In genomic region chr10:62180677-62181076, GRCh38 we compare ENCODE assay signal across 26 cellular contexts.
DNase-seq lines count a peak whose midpoint lies in the region; ATAC-seq and TF ChIP-seq lines count a peak whose summit lies in the region.
"Had no signal": no experiment of that assay in that cellular context is flagged by ENCODE, and none has a peak within 500 bp of the region (broad histone marks: within the 10 kb centered on the region; RNA-seq: fewer than 3 reads in every experiment).

No MANE protein-coding gene starts in this region.

- H3K14ac ChIP-seq in trophoblast cell (ENCODE audit: low read length), result no peak overlapping the region

- H3K4me1 ChIP-seq in GM23338 (ENCODE audit: insufficient read depth), result no peaks in the 10 kb centered on the region
- H3K4me1 ChIP-seq in trophoblast cell (ENCODE audit: control insufficient read depth in 1 of 2, insufficient read depth in 2 of 2, low read length in 2 of 2), result no peaks in the 10 kb centered on the region
- H3K4me1 ChIP-seq: esophagus squamous epithelium, lower lobe of right lung, parathyroid adenoma, upper lobe of left lung had no signal

- H3K79me1 ChIP-seq in trophoblast cell (ENCODE audit: low read length), result peaks cover 4% of the 10 kb centered on the region

- H3K23ac ChIP-seq in trophoblast cell (ENCODE audit: low read length), result no peak overlapping the region

- no peak overlapping the region for H4K91ac ChIP-seq in trophoblast cell (ENCODE audit: low read depth, low read length)

- DNase-seq in activated naive CD4-positive, alpha-beta T cell treated with anti-CD3 and anti-CD28 coated beads, Interleukin-2, amount 10 ng/mL, durations not matched to agents 7 days and 5 days, result no peak
- no peak for DNase-seq in activated naive CD4-positive, alpha-beta T cell (lab: John Stamatoyannopoulos, UW)
- no peak for DNase-seq in GM23338 (ENCODE audit: low spot score)
- no peak for DNase-seq in activated T-helper 1 cell treated with anti-CD3 and anti-CD28 coated beads, Interleukin-12 subunit alpha, Interleukin-12 subunit beta, Interleukin-2, Interleukin-4 antibody, amounts not matched to agents 30 ng/mL and 10 ng/mL and 1 ng/mL, durations not matched to agents 14 hours and 24 hours and 36 hours (ENCODE audit: low spot score)
- DNase-seq in trophoblast cell, result no peak
- no peak for DNase-seq in NCI-H69 (lab: John Stamatoyannopoulos, UW)
- DNase-seq in GM13976 (ENCODE audit: low spot score), result no peak
- DNase-seq: activated CD4-positive, CD25-positive, alpha-beta regulatory T cell; esophagus squamous epithelium; foreskin melanocyte; H7; heart right ventricle; kidney glomerular epithelial cell; lower lobe of right lung; NCI-H1105 treated with DMSO at 0.1 percent for 48 hours; NCI-H2029; NCI-H526; SHP77; stimulated activated CD4-positive, alpha-beta T cell treated with anti-CD3 and anti-CD28 coated beads, Interleukin-1b, Interleukin-23, amount 100 ng/mL, for 48 hours; stimulated activated CD8-positive, alpha-beta memory T cell treated with anti-CD3 and anti-CD28 coated beads, Interleukin-4, amount 100 ng/mL, for 48 hours; upper lobe of left lung had no signal

- CTCF ChIA-PET in activated naive CD4-positive, alpha-beta T cell treated with anti-CD3 and anti-CD28 coated beads, Interleukin-2, amount 10 ng/mL, durations not matched to agents 7 days and 5 days (lab: Charles Lee), result no interaction called here

- no peak overlapping the region for H2AK5ac ChIP-seq in trophoblast cell (ENCODE audit: low read length)

- no peaks in the 10 kb centered on the region for H3K79me2 ChIP-seq in GM23338 (replicated peaks; ENCODE audit: insufficient read depth)
- no peaks in the 10 kb centered on the region for H3K79me2 ChIP-seq in trophoblast cell (ENCODE audit: control insufficient read depth, insufficient read depth, low read length, poor library complexity)
- H3K79me2 ChIP-seq: parathyroid adenoma had no signal

- H2BK12ac ChIP-seq in trophoblast cell (ENCODE audit: low read length), result peak overlapping the region; percentile 37

- H3K9me2 ChIP-seq in GM23338 (ENCODE audit: insufficient read depth), result no peaks in the 10 kb centered on the region; the same call in 1 of the 2 replicates

- no peak overlapping the region for H4K8ac ChIP-seq in trophoblast cell (ENCODE audit: low read depth, low read length)

- H3K27me3 ChIP-seq in GM23338 (ENCODE audit: insufficient read depth) (no peaks in the 10 kb centered on the region), trophoblast cell (ENCODE audit: insufficient read depth, low read length) (no peaks in the 10 kb centered on the region)
- H3K27me3 ChIP-seq: BLaER1, esophagus squamous epithelium, heart right ventricle, upper lobe of left lung had no signal

- H3K27ac Mint-ChIP-seq in activated naive CD4-positive, alpha-beta T cell treated with anti-CD3 and anti-CD28 coated beads, Interleukin-2, amount 10 ng/mL, durations not matched to agents 7 days and 5 days, result peak overlapping the region; percentile 97
- H3K27ac Mint-ChIP-seq in GM23338, result no peak overlapping the region
- H3K27ac Mint-ChIP-seq in activated T-helper 1 cell treated with anti-CD3 and anti-CD28 coated beads, Interleukin-12 subunit alpha, Interleukin-12 subunit beta, Interleukin-2, Interleukin-4 antibody, amounts not matched to agents 30 ng/mL and 10 ng/mL and 1 ng/mL, durations not matched to agents 14 hours and 24 hours and 36 hours, result peak overlapping the region; percentile 91

- peaks cover 93% of the 10 kb centered on the region for H3K4me1 Mint-ChIP-seq in activated naive CD4-positive, alpha-beta T cell treated with anti-CD3 and anti-CD28 coated beads, Interleukin-2, amount 10 ng/mL, durations not matched to agents 7 days and 5 days
- H3K4me1 Mint-ChIP-seq in GM23338, result peaks cover 6% of the 10 kb centered on the region; the same call in 2 of the 3 replicates
- H3K4me1 Mint-ChIP-seq in activated T-helper 1 cell treated with anti-CD3 and anti-CD28 coated beads, Interleukin-12 subunit alpha, Interleukin-12 subunit beta, Interleukin-2, Interleukin-4 antibody, amounts not matched to agents 30 ng/mL and 10 ng/mL and 1 ng/mL, durations not matched to agents 14 hours and 24 hours and 36 hours (ENCODE audit: low read depth), result peaks cover 82% of the 10 kb centered on the region

- H3K4ac ChIP-seq in trophoblast cell (ENCODE audit: low read depth, low read length), result no peak overlapping the region

- ATAC-seq in GM23338, result no peak
- ATAC-seq: heart right ventricle, lower lobe of right lung had no signal

- no peak overlapping the region for H3K18ac ChIP-seq in trophoblast cell (ENCODE audit: low read length)

- no peak overlapping the region for H3K4me3 Mint-ChIP-seq in activated naive CD4-positive, alpha-beta T cell treated with anti-CD3 and anti-CD28 coated beads, Interleukin-2, amount 10 ng/mL, durations not matched to agents 7 days and 5 days
- H3K4me3 Mint-ChIP-seq in GM23338, result no peak overlapping the region
- no peak overlapping the region for H3K4me3 Mint-ChIP-seq in activated T-helper 1 cell treated with anti-CD3 and anti-CD28 coated beads, Interleukin-12 subunit alpha, Interleukin-12 subunit beta, Interleukin-2, Interleukin-4 antibody, amounts not matched to agents 30 ng/mL and 10 ng/mL and 1 ng/mL, durations not matched to agents 14 hours and 24 hours and 36 hours
- H3K4me3 Mint-ChIP-seq: neural crest cell had no signal

- intact Hi-C loops in activated T-helper 1 cell treated with anti-CD3 and anti-CD28 coated beads, Interleukin-12 subunit alpha, Interleukin-12 subunit beta, Interleukin-2, Interleukin-4 antibody, amounts not matched to agents 30 ng/mL and 10 ng/mL and 1 ng/mL, durations not matched to agents 14 hours and 24 hours and 36 hours (cut with micrococcal nuclease), result loop anchor here (5.0 kb wide), 2 partner anchors 347 to 817 kb away; no protein-coding TSS in a partner anchor

- no peaks in the 10 kb centered on the region; the same call in 1 of the 2 replicates for H3K36me3 ChIP-seq in GM23338 (ENCODE audit: insufficient read depth)
- peaks cover 0 to 2% of the 10 kb centered on the region in 2 experiments for H3K36me3 ChIP-seq in trophoblast cell (ENCODE audit: control insufficient read depth in 1 of 2, insufficient read depth in 2 of 2, low read length in 2 of 2)
- H3K36me3 ChIP-seq: esophagus squamous epithelium, heart right ventricle, lower lobe of right lung, upper lobe of left lung had no signal

- no peaks in the 10 kb centered on the region for H4K20me1 ChIP-seq in GM23338 (replicated peaks; ENCODE audit: insufficient read depth)
- H4K20me1 ChIP-seq: BLaER1 had no signal

- no peaks in the 10 kb centered on the region for H3F3A ChIP-seq in GM23338 (replicated peaks; ENCODE audit: low read depth)

- H3K27ac ChIP-seq in GM23338 (ENCODE audit: low read depth) (no peak overlapping the region), trophoblast cell (ENCODE audit: low read depth, low read length) (no peak overlapping the region)
- H3K27ac ChIP-seq: BLaER1, coronary artery, esophagus squamous epithelium, heart right ventricle, lower lobe of right lung, parathyroid adenoma, upper lobe of left lung had no signal

- no peak overlapping the region for H4K12ac ChIP-seq in trophoblast cell (ENCODE audit: low read depth, low read length)

- no peaks in the 10 kb centered on the region for H3K9me3 ChIP-seq in trophoblast cell (ENCODE audit: insufficient read depth, low read depth, low read length)
- H3K9me3 ChIP-seq: esophagus squamous epithelium, lower lobe of right lung, upper lobe of left lung had no signal

- peak overlapping the region; percentile 25 for H2BK120ac ChIP-seq in trophoblast cell (ENCODE audit: insufficient read depth, low read length, poor library complexity)

- H2BK5ac ChIP-seq in trophoblast cell (ENCODE audit: low read depth, low read length, poor library complexity), result no peak overlapping the region

- H3K4me2 ChIP-seq in GM23338 (no peak overlapping the region), trophoblast cell (ENCODE audit: low read length) (no peak overlapping the region)
- H3K4me2 ChIP-seq: BLaER1, smooth muscle cell had no signal

- H3K36me3 Mint-ChIP-seq in activated naive CD4-positive, alpha-beta T cell treated with anti-CD3 and anti-CD28 coated beads, Interleukin-2, amount 10 ng/mL, durations not matched to agents 7 days and 5 days, result peaks cover 59% of the 10 kb centered on the region
- peaks cover 6% of the 10 kb centered on the region; the same call in 1 of the 3 replicates for H3K36me3 Mint-ChIP-seq in GM23338 (ENCODE audit: low read depth)
- peaks cover 32% of the 10 kb centered on the region for H3K36me3 Mint-ChIP-seq in activated T-helper 1 cell treated with anti-CD3 and anti-CD28 coated beads, Interleukin-12 subunit alpha, Interleukin-12 subunit beta, Interleukin-2, Interleukin-4 antibody, amounts not matched to agents 30 ng/mL and 10 ng/mL and 1 ng/mL, durations not matched to agents 14 hours and 24 hours and 36 hours (ENCODE audit: low read depth)

- no peak overlapping the region for H3K4me3 ChIP-seq in GM23338
- no peak overlapping the region for H3K4me3 ChIP-seq in trophoblast cell (ENCODE audit: low read depth, low read length)
- H3K4me3 ChIP-seq: BLaER1, coronary artery, esophagus squamous epithelium, heart right ventricle, lower lobe of right lung, smooth muscle cell, upper lobe of left lung had no signal

- no peak overlapping the region for H3K9ac ChIP-seq in trophoblast cell (ENCODE audit: low read length)
- H3K9ac ChIP-seq: BLaER1, parathyroid adenoma had no signal

- no peak overlapping the region for H2AFZ ChIP-seq in GM23338
- no peak overlapping the region for H2AFZ ChIP-seq in trophoblast cell (ENCODE audit: insufficient read depth, low read length, poor library complexity)
- H2AFZ ChIP-seq: parathyroid adenoma had no signal

- H3K27me3 Mint-ChIP-seq in activated naive CD4-positive, alpha-beta T cell treated with anti-CD3 and anti-CD28 coated beads, Interleukin-2, amount 10 ng/mL, durations not matched to agents 7 days and 5 days, result no peaks in the 10 kb centered on the region
- no peaks in the 10 kb centered on the region for H3K27me3 Mint-ChIP-seq in GM23338 (ENCODE audit: insufficient read depth, low read depth, poor library complexity)
- no peaks in the 10 kb centered on the region for H3K27me3 Mint-ChIP-seq in activated T-helper 1 cell treated with anti-CD3 and anti-CD28 coated beads, Interleukin-12 subunit alpha, Interleukin-12 subunit beta, Interleukin-2, Interleukin-4 antibody, amounts not matched to agents 30 ng/mL and 10 ng/mL and 1 ng/mL, durations not matched to agents 14 hours and 24 hours and 36 hours (ENCODE audit: insufficient read depth)

- WGBS in trophoblast cell (ENCODE audit: extremely low coverage, insufficient coverage, insufficient read length), result no CpG with 5 or more reads among the region's 4 CpGs

- H3K9me3 Mint-ChIP-seq in activated naive CD4-positive, alpha-beta T cell treated with anti-CD3 and anti-CD28 coated beads, Interleukin-2, amount 10 ng/mL, durations not matched to agents 7 days and 5 days, result peaks cover 33% of the 10 kb centered on the region
- peaks cover 3% of the 10 kb centered on the region; the same call in 2 of the 3 replicates for H3K9me3 Mint-ChIP-seq in GM23338
- H3K9me3 Mint-ChIP-seq in activated T-helper 1 cell treated with anti-CD3 and anti-CD28 coated beads, Interleukin-12 subunit alpha, Interleukin-12 subunit beta, Interleukin-2, Interleukin-4 antibody, amounts not matched to agents 30 ng/mL and 10 ng/mL and 1 ng/mL, durations not matched to agents 14 hours and 24 hours and 36 hours, result peaks cover 47% of the 10 kb centered on the region

- TF ChIP-seq CTCF in GM23338 (conservative IDR thresholded peaks at IDR 0.05; ENCODE audit: low read depth in 2 of 2) (no peak), GM13976 (IDR thresholded peaks at IDR 0.05; ENCODE audit: borderline replicate concordance, control extremely low read depth, extremely low read depth, insufficient read depth, missing control alignments) (no peak)

- in situ Hi-C loops in GM13976 (cut with MboI; ENCODE audit: low sequenced_read_pairs, unreplicated experiment), result no loop called here
